27 cellular contexts compared by ENCODE assay signal in genomic region chr10:67812007-67812406, GRCh38. TPM values are rescaled to one million over a fixed set of nuclear protein-coding genes. Genes with fewer than 3 reads are reported as not detected.
"Had no signal": no experiment of that assay in that cellular context is flagged by ENCODE, and none has a peak within 500 bp of the region (broad histone marks: within the 10 kb centered on the region; RNA-seq: fewer than 3 reads in every experiment).

No MANE protein-coding gene starts in this region.

- H3K4me1 Mint-ChIP-seq: memory B cell; naive B cell; neural crest cell; stimulated activated naive B cell treated with anti-CD40 and anti-IgM and Interleukin-4, amounts not matched to agents 10 μg/mL and 1 μg/mL and 100 μg/mL, for 72 hours had no signal

- H3K36me3 Mint-ChIP-seq: activated naive CD8-positive, alpha-beta T cell; memory B cell; naive B cell; stimulated activated naive B cell treated with anti-CD40 and anti-IgM and Interleukin-4, amounts not matched to agents 10 μg/mL and 1 μg/mL and 100 μg/mL, for 72 hours had no signal

- H3K27me3 ChIP-seq: adrenal gland, ascending aorta, brain microvascular endothelial cell, esophagus muscularis mucosa, gastrocnemius medialis, sigmoid colon, upper lobe of left lung had no signal

- H3K27ac ChIP-seq: adrenal gland, ascending aorta, brain microvascular endothelial cell, esophagus muscularis mucosa, gastrocnemius medialis, sigmoid colon, thoracic aorta, upper lobe of left lung had no signal

- H3K4me3 ChIP-seq: adrenal gland, ascending aorta, esophagus muscularis mucosa, gastrocnemius medialis, sigmoid colon, smooth muscle cell, thoracic aorta, upper lobe of left lung had no signal

- H3K9me3 Mint-ChIP-seq: effector memory CD8-positive, alpha-beta T cell; memory B cell; naive B cell; neural crest cell; stimulated activated naive B cell treated with anti-CD40 and anti-IgM and Interleukin-4, amounts not matched to agents 10 μg/mL and 1 μg/mL and 100 μg/mL, for 72 hours; T-helper 1 cell treated with Interleukin-12 subunit alpha and Interleukin-12 subunit beta and Interleukin-4 antibody, amounts not matched to agents 30 μg/mL and 1 μg/mL, for 36 hours had no signal

- H3K4me3 Mint-ChIP-seq: activated naive CD8-positive, alpha-beta T cell; effector memory CD8-positive, alpha-beta T cell; memory B cell; naive B cell; neural crest cell; stimulated activated naive B cell treated with anti-CD40 and anti-IgM and Interleukin-4, amounts not matched to agents 10 μg/mL and 1 μg/mL and 100 μg/mL, for 72 hours; T-helper 1 cell treated with Interleukin-12 subunit alpha and Interleukin-12 subunit beta and Interleukin-4 antibody, amounts not matched to agents 30 μg/mL and 1 μg/mL, for 36 hours had no signal

- DNase-seq: activated CD4-positive, alpha-beta T cell treated with anti-CD3 and anti-CD28 coated beads for 4 hours; activated CD4-positive, alpha-beta T cell treated with anti-CD3 and anti-CD28 coated beads, Interleukin-2, amount 50 U/mL, for 48 hours; activated CD4-positive, CD25-positive, alpha-beta regulatory T cell; activated gamma-delta T cell; adrenal gland; brain microvascular endothelial cell; caudate nucleus; effector memory CD8-positive, alpha-beta T cell; gastrocnemius medialis; hypothalamus; left ventricle myocardium superior; naive B cell; occipital lobe; retina; sigmoid colon; stimulated activated CD4-positive, alpha-beta T cell treated with anti-CD3 and anti-CD28 coated beads, Interleukin-15, amount 100 ng/mL, for 24 hours; stimulated activated naive B cell treated with anti-CD40 and anti-IgM and Interleukin-4, amounts not matched to agents 10 μg/mL and 1 μg/mL and 100 μg/mL, for 72 hours; upper lobe of left lung had no signal

- H3K9me3 ChIP-seq: adrenal gland, ascending aorta, esophagus muscularis mucosa, gastrocnemius medialis, sigmoid colon, thoracic aorta, upper lobe of left lung had no signal

- H3K4me1 ChIP-seq: adrenal gland, ascending aorta, esophagus muscularis mucosa, gastrocnemius medialis, upper lobe of left lung had no signal

- H3K27me3 Mint-ChIP-seq: activated naive CD8-positive, alpha-beta T cell had no signal

- H3K4me2 ChIP-seq: smooth muscle cell had no signal

- H3K36me3 ChIP-seq: adrenal gland, brain microvascular endothelial cell, gastrocnemius medialis, sigmoid colon, thoracic aorta, upper lobe of left lung had no signal

- H3K27ac Mint-ChIP-seq: activated naive CD8-positive, alpha-beta T cell; effector memory CD8-positive, alpha-beta T cell; memory B cell; stimulated activated naive B cell treated with anti-CD40 and anti-IgM and Interleukin-4, amounts not matched to agents 10 μg/mL and 1 μg/mL and 100 μg/mL, for 72 hours; T-helper 1 cell treated with Interleukin-12 subunit alpha and Interleukin-12 subunit beta and Interleukin-4 antibody, amounts not matched to agents 30 μg/mL and 1 μg/mL, for 36 hours had no signal

RNA-seq across cellular contexts. Expression of gene DNAJC12, which starts 26.0 kb away (rescaled TPM):
- total RNA-seq: mononuclear cell had no signal
